Comparison of ENCODE assay signal across 19 cellular contexts in genomic region chr18:47731276-47731675, GRCh38.
DNase-seq lines count a peak whose midpoint lies in the region; ATAC-seq, FAIRE-seq and TF ChIP-seq lines count a peak whose summit lies in the region.
"Had no signal": no experiment of that assay in that cellular context is flagged by ENCODE, and none has a peak within 500 bp of the region (broad histone marks: within the 10 kb centered on the region; RNA-seq: fewer than 3 reads in every experiment).

No MANE protein-coding gene starts in this region.

- no peaks in the 10 kb centered on the region for H3K4me1 ChIP-seq in RWPE2 (ENCODE audit: insufficient read depth, poor library complexity, severe bottlenecking)
- H3K4me1 ChIP-seq: A549, Caco-2 had no signal

- H3K27me3 ChIP-seq in RWPE2 (ENCODE audit: insufficient read depth, poor library complexity, severe bottlenecking), result peaks cover 8% of the 10 kb centered on the region

- no peak for TF ChIP-seq CTCF in RWPE2 (IDR thresholded peaks at IDR 0.05; ENCODE audit: poor library complexity, severe bottlenecking)

- intact Hi-C loops in posterior vena cava (cut with DNase I), result no loop called here

- no peaks in the 10 kb centered on the region for H3K36me3 ChIP-seq in RWPE2 (ENCODE audit: low read depth)

- peak; percentile 9 for DNase-seq in activated effector memory CD4-positive, alpha-beta T cell treated with anti-CD3 and anti-CD28 coated beads, Interleukin-2, amount 50 U/mL, for 16 hours
- DNase-seq in activated effector memory CD4-positive, alpha-beta T cell treated with Interleukin-2 at 50 U/mL for 16 hours, result no peak
- DNase-seq in RWPE2 (ENCODE audit: low spot score), result peak; percentile 19
- DNase-seq in posterior vena cava (ENCODE audit: low spot score), result peak; percentile 61
- no peak for DNase-seq in frontal cortex (ENCODE audit: low spot score in 2 of 2)
- DNase-seq in EL, result no peak
- DNase-seq: AML-193, Caco-2, DMS153, DMS79, GF-D8 had no signal

- no peak overlapping the region for H3K27ac ChIP-seq in RWPE2 (ENCODE audit: poor library complexity, severe bottlenecking)
- H3K27ac ChIP-seq: 22Rv1, A549, C4-2B had no signal

- FAIRE-seq in frontal cortex (lab: Jason Lieb, UNC), result no peak
- FAIRE-seq: A549, D721Med, H54, HTR-8/SVneo had no signal

- H3K9me3 ChIP-seq in RWPE2 (ENCODE audit: severe bottlenecking), result no peaks in the 10 kb centered on the region
- H3K9me3 ChIP-seq: A549, Caco-2 had no signal

- ATAC-seq in RWPE2 (ENCODE audit: low read depth) (no peak), HG03039 (IDR thresholded peaks at IDR 0.05; ENCODE audit: unreplicated experiment) (no peak)

- no peak overlapping the region for H3K4me3 ChIP-seq in RWPE2 (ENCODE audit: severe bottlenecking)
- H3K4me3 ChIP-seq: A549, GM23338 had no signal

Comparison
In these comparisons a context has a peak if more than half of its experiments do, and no peak if none do; other contexts are left out.
1. DNase-seq: peak in activated effector memory CD4-positive, alpha-beta T cell treated with anti-CD3 and anti-CD28 coated beads, Interleukin-2, amount 50 U/mL, for 16 hours (single experiment), RWPE2 (single experiment) and posterior vena cava (single experiment); none in activated effector memory CD4-positive, alpha-beta T cell treated with Interleukin-2 at 50 U/mL for 16 hours (single experiment), frontal cortex (0 of 2) and EL (single experiment).